14 cellular contexts compared by ENCODE assay signal in the genomic region with DNA sequence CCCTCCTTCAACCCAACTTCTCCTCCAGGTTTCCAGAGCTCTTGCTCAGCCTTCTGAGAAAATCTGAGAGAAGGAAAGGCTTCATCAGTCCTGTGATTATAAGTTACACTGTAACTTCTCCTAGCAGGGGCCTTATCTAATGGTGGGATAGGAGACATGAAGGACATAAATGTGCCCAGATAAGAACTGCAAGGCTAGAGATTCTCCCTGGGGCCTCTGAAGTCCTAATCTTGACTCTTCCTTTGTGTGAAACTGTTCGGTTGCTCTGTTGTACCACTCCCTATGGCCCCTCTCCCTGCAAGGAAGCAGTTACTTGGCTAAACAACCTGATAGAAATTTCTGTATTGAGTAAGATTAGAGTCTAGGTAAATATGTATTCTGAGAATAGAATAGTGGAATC.
DNase-seq lines count a peak whose midpoint lies in the region; ATAC-seq and TF ChIP-seq lines count a peak whose summit lies in the region.
"Had no signal": no experiment of that assay in that cellular context is flagged by ENCODE, and none has a peak within 500 bp of the region (broad histone marks: within the 10 kb centered on the region; RNA-seq: fewer than 3 reads in every experiment).

No MANE protein-coding gene starts in this region.

- H4K20me1 ChIP-seq in Loucy (ENCODE audit: insufficient read depth, low read length, poor library complexity, severe bottlenecking), result no peaks in the 10 kb centered on the region

- H3K4me1 Mint-ChIP-seq in mesothelial cell of epicardium, result peaks cover 14% of the 10 kb centered on the region
- H3K4me1 Mint-ChIP-seq: B cell, IgD-negative memory B cell had no signal

- peak overlapping the region; percentile 4 for H3K27ac Mint-ChIP-seq in mesothelial cell of epicardium
- H3K27ac Mint-ChIP-seq: B cell; CD4-positive, alpha-beta T cell; IgD-negative memory B cell had no signal

- no peaks in the 10 kb centered on the region for H3K9me3 Mint-ChIP-seq in mesothelial cell of epicardium
- H3K9me3 Mint-ChIP-seq: CD4-positive, alpha-beta T cell had no signal

- no peak overlapping the region for H3K4me3 Mint-ChIP-seq in mesothelial cell of epicardium
- H3K4me3 Mint-ChIP-seq: B cell; CD4-positive, alpha-beta T cell; IgD-negative memory B cell had no signal

- TF ChIP-seq POLR2A in testis (IDR thresholded peaks at IDR 0.05), result no peak

- H3K27ac ChIP-seq in VCaP (peak overlapping the region; percentile 87), testis (peak overlapping the region; percentile 69 to 71)

- no peak overlapping the region for H3K4me2 ChIP-seq in Loucy (ENCODE audit: low read depth, low read length, poor library complexity, severe bottlenecking)

- no peaks in the 10 kb centered on the region for H3F3A ChIP-seq in Loucy (ENCODE audit: low read depth)

- no peak overlapping the region for H3K4me3 ChIP-seq in Loucy (ENCODE audit: low read length, poor library complexity, severe bottlenecking)
- no peak overlapping the region for H3K4me3 ChIP-seq in testis
- H3K4me3 ChIP-seq: GM12878 had no signal

- no peaks in the 10 kb centered on the region for H3K9me2 ChIP-seq in Loucy (replicated peaks; ENCODE audit: low read depth, low read length)

- WGBS in testis, 2 donors, result 61 to 70% methylated on average over 1 of the region's 1 CpG

- peak overlapping the region; percentile 62; the same call in 1 of the 2 replicates for H2AFZ ChIP-seq in Loucy (ENCODE audit: low read length)

- no peaks in the 10 kb centered on the region for H3K79me2 ChIP-seq in Loucy (ENCODE audit: insufficient read depth, low read length)

- intact Hi-C loops in testis (cut with DNase I; ENCODE audit: low total_unique reads), result no loop called here

- DNase-seq in mesothelial cell of epicardium (ENCODE audit: low spot score in 2 of 2, unreplicated experiment in 2 of 2), result no peak
- DNase-seq in testis, result peak; percentile 49
- DNase-seq in stimulated activated CD4-positive, alpha-beta T cell treated with anti-CD3 and anti-CD28 coated beads, Interleukin-2, amount 100 ng/mL, for 24 hours, result no peak
- DNase-seq: C1 segment of cervical spinal cord; CD4-positive, alpha-beta T cell; DMS79 had no signal

- H3K36me3 ChIP-seq in Loucy (ENCODE audit: insufficient read depth, low read length) (no peaks in the 10 kb centered on the region), testis (ENCODE audit: low read depth, missing control alignments) (no peaks in the 10 kb centered on the region)

- H3K27me3 ChIP-seq in Loucy (ENCODE audit: insufficient read depth, low read length, poor library complexity, severe bottlenecking) (no peaks in the 10 kb centered on the region), testis (no peaks in the 10 kb centered on the region)

- ATAC-seq in GM19397 (IDR thresholded peaks at IDR 0.05; ENCODE audit: unreplicated experiment) (no peak), GM18870 (IDR thresholded peaks at IDR 0.05; ENCODE audit: unreplicated experiment) (no peak)
- ATAC-seq: GM12878, HCT116 had no signal

- no peak overlapping the region for H3K9ac ChIP-seq in Loucy (ENCODE audit: low read depth, low read length, poor library complexity, severe bottlenecking)

- H3K9me3 ChIP-seq in Loucy (ENCODE audit: insufficient read depth, low read depth, low read length) (no peaks in the 10 kb centered on the region), testis (no peaks in the 10 kb centered on the region)

- H3K36me3 Mint-ChIP-seq in mesothelial cell of epicardium, result no peaks in the 10 kb centered on the region

- TF ChIP-seq CTCF in Loucy (conservative IDR thresholded peaks at IDR 0.05; ENCODE audit: low read length) (no peak), VCaP (conservative IDR thresholded peaks at IDR 0.05) (no peak), mesothelial cell of epicardium (IDR thresholded peaks at IDR 0.05; ENCODE audit: unreplicated experiment) (no peak), testis (IDR thresholded peaks at IDR 0.05) (no peak)

- peaks cover 6% of the 10 kb centered on the region for H3K27me3 Mint-ChIP-seq in mesothelial cell of epicardium (ENCODE audit: low read depth)

- H3K4me1 ChIP-seq in Loucy (ENCODE audit: insufficient read depth, low read length, poor library complexity, severe bottlenecking), result peaks cover 4% of the 10 kb centered on the region
- H3K4me1 ChIP-seq in testis, result peaks cover 8% of the 10 kb centered on the region
